ENCODE assay signal across 8 cellular contexts in the genomic region with DNA sequence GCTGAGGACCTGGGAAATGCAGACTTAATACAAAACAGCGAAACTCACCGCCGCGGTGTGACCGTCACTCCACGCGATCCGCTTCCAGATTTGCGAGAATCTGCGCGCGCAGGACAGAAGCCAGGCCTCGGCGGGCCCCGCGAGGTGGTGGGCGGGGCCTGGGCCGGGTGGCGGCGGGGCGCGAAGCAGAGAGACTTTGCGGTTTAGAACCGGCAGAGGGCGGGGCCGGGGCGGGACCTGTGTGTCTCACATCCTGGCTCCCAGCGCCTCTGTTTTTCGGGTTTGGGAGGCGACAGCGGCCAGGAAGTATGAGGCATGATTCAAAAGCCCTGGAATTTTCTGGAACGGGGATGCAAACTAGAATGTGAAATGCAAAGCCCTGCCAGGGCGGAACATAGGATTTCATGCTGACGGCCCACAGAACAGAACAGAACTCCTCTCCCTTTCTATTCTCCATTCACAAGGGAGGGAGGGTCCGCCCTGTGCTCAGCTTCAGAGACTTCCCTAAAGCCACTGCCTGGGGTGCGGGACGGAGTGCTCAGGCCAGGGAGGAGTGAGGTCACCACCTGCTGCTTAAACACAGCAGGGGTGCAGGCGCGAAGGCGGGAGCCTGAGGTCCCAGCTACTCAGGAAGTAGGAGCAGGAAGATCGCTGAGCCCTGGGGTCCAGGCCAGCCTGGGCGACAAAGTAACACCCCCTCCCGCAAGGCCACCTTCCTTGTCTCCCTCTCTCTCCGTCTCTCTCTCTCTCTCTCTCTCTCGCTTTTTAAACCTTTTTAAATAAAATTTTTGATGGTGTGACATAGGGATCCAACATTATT. TPM values are rescaled to one million over a fixed set of nuclear protein-coding genes. Genes with fewer than 3 reads are reported as not detected.
DNase-seq lines count a peak whose midpoint lies in the region; ATAC-seq and TF ChIP-seq lines count a peak whose summit lies in the region.

No MANE protein-coding gene starts in this region.

- no peaks in the 10 kb centered on the region for H3K36me3 ChIP-seq in duodenal mucosa (ENCODE audit: control insufficient read depth in 1 of 2, insufficient read depth in 2 of 2, low read length in 2 of 2)

- H3K27me3 Mint-ChIP-seq in activated CD8-positive, alpha-beta T cell treated with anti-CD3 and anti-CD28 coated beads for 36 hours = no peaks in the 10 kb centered on the region

- peak overlapping the region; percentile 96 for H3K27ac Mint-ChIP-seq in activated CD8-positive, alpha-beta T cell treated with anti-CD3 and anti-CD28 coated beads for 36 hours

- ATAC-seq in GM19043 (IDR thresholded peaks at IDR 0.05; ENCODE audit: low read depth, unreplicated experiment) = peak; percentile 79
- ATAC-seq in HG03439 (IDR thresholded peaks at IDR 0.05; ENCODE audit: unreplicated experiment) = peak; percentile 82
- ATAC-seq in activated CD8-positive, alpha-beta T cell treated with anti-CD3 and anti-CD28 coated beads for 36 hours = peak; percentile 97

- H3K9me3 Mint-ChIP-seq in activated CD8-positive, alpha-beta T cell treated with anti-CD3 and anti-CD28 coated beads for 36 hours = peaks cover 2% of the 10 kb centered on the region

- POLR2A ChIA-PET in activated CD8-positive, alpha-beta T cell treated with anti-CD3 and anti-CD28 coated beads for 36 hours (lab: Charles Lee) = no interaction called here

- peaks cover 28% of the 10 kb centered on the region for H3K4me1 Mint-ChIP-seq in activated CD8-positive, alpha-beta T cell treated with anti-CD3 and anti-CD28 coated beads for 36 hours (ENCODE audit: low read depth)

- H3K9ac ChIP-seq in duodenal mucosa (ENCODE audit: low read depth in 1 of 2, low read length in 2 of 2) = peak overlapping the region; percentile 31 to 60

- no peaks in the 10 kb centered on the region for H3K27me3 ChIP-seq in duodenal mucosa (ENCODE audit: control insufficient read depth in 1 of 2, insufficient read depth in 2 of 2, low read length in 2 of 2)

- H3K36me3 Mint-ChIP-seq in activated CD8-positive, alpha-beta T cell treated with anti-CD3 and anti-CD28 coated beads for 36 hours (ENCODE audit: low read depth) = peaks cover 17% of the 10 kb centered on the region

- TF ChIP-seq CTCF in AG09309 (IDR thresholded peaks at IDR 0.05; ENCODE audit: control insufficient read depth, insufficient read depth, low read depth, low read length, missing control alignments) (no peak), lower leg skin (IDR thresholded peaks at IDR 0.05) (no peak)
- TF ChIP-seq CTCF in activated CD8-positive, alpha-beta T cell treated with anti-CD3 and anti-CD28 coated beads for 36 hours (IDR thresholded peaks at IDR 0.05) = no peak

- peak overlapping the region; percentile 80 for H3K4me3 ChIP-seq in AG09309 (ENCODE audit: control insufficient read depth, low read depth, low read length)
- H3K4me3 ChIP-seq in duodenal mucosa (ENCODE audit: low read depth in 1 of 2, low read length in 2 of 2) = peak overlapping the region; percentile 76 to 79
- peak overlapping the region; percentile 50 for H3K4me3 ChIP-seq in lower leg skin (ENCODE audit: low read depth, poor library complexity, severe bottlenecking)

- H3K4me3 Mint-ChIP-seq in activated CD8-positive, alpha-beta T cell treated with anti-CD3 and anti-CD28 coated beads for 36 hours = peak overlapping the region; percentile 100

- peaks cover 0 to 5% of the 10 kb centered on the region in 2 donors for H3K9me3 ChIP-seq in duodenal mucosa (ENCODE audit: control insufficient read depth in 1 of 2, low read length in 2 of 2)

- intact Hi-C loops in activated CD8-positive, alpha-beta T cell treated with anti-CD3 and anti-CD28 coated beads for 36 hours (cut with micrococcal nuclease) = no loop called here
- intact Hi-C loops in lower leg skin (cut with DNase I; ENCODE audit: low total_unique reads) = no loop called here

- peaks cover 0 to 4% of the 10 kb centered on the region in 2 donors for H3K4me1 ChIP-seq in duodenal mucosa (ENCODE audit: control insufficient read depth in 1 of 2, insufficient read depth in 2 of 2, low read length in 2 of 2)

- peak overlapping the region; percentile 76 for H3K27ac ChIP-seq in duodenal mucosa (ENCODE audit: low read depth, low read length)

- DNase-seq in AG09309 (ENCODE audit: low read depth) (peak; percentile 72), NCI-H748 (lab: John Stamatoyannopoulos, UW; ENCODE audit: unreplicated experiment) (peak; percentile 91), lower leg skin (ENCODE audit: low spot score in 2 of 2) (peak; percentile 93 to 99)
- peak; percentile 95 for DNase-seq in activated CD8-positive, alpha-beta T cell treated with anti-CD3 and anti-CD28 coated beads for 36 hours
- DNase-seq in stimulated activated CD4-positive, alpha-beta T cell treated with anti-CD3 and anti-CD28 coated beads, Interleukin-4, amount 100 ng/mL, for 24 hours = peak; percentile 89

- 3% methylated on average over 45 of the region's 45 CpGs for WGBS in lower leg skin, 2 donors

- CTCF ChIA-PET in activated CD8-positive, alpha-beta T cell treated with anti-CD3 and anti-CD28 coated beads for 36 hours (lab: Charles Lee) = no interaction called here

- no peak for TF ChIP-seq POLR2A in lower leg skin (IDR thresholded peaks at IDR 0.05)

RNA-seq across cellular contexts. Expression of gene ZNF611, which starts 44.2 kb away (rescaled TPM):
- total RNA-seq in activated CD8-positive, alpha-beta T cell treated with anti-CD3 and anti-CD28 coated beads for 36 hours = 10 to 100 TPM; 18.4 to 20.9 TPM
- total RNA-seq in lower leg skin = 10 to 100 TPM in 2 of 4 donors, 1 to 10 TPM in 2; 7.8 to 13.5 (median 10.2) TPM

RNA-seq across cellular contexts. Expression of gene ZNF83, which starts 52.5 kb away (rescaled TPM):
- total RNA-seq in activated CD8-positive, alpha-beta T cell treated with anti-CD3 and anti-CD28 coated beads for 36 hours = 10 to 100 TPM; 27.4 to 31.1 TPM
- total RNA-seq in lower leg skin = 10 to 100 TPM; 20.7 to 51.0 (median 35.3) TPM

Comparison
In these comparisons a context has a peak if more than half of its experiments do, and no peak if none do; other contexts are left out.
1. Peak in every context shown above with its lines: DNase-seq, ATAC-seq, H3K4me3 ChIP-seq and H3K27ac ChIP-seq.